22 cellular contexts compared by ENCODE assay signal in genomic region chr1:201870397-201870796, GRCh38.
"Had no signal": no experiment of that assay in that cellular context is flagged by ENCODE, and none has a peak within 500 bp of the region (broad histone marks: within the 10 kb centered on the region; RNA-seq: fewer than 3 reads in every experiment).

No MANE protein-coding gene starts in this region.

- DNase-seq: activated CD4-positive, alpha-beta memory T cell treated with anti-CD3 and anti-CD28 coated beads for 36 hours; activated CD4-positive, alpha-beta T cell treated with anti-CD3 and anti-CD28 coated beads for 4 hours; activated CD8-positive, alpha-beta memory T cell treated with anti-CD3 and anti-CD28 coated beads, Interleukin-2, amount 10 ng/mL, durations not matched to agents 7 days and 5 days; activated naive CD4-positive, alpha-beta T cell treated with Interleukin-2 at 50 U/mL for 16 hours; activated naive CD8-positive, alpha-beta T cell treated with anti-CD3 and anti-CD28 coated beads, Interleukin-2, amount 10 ng/mL, durations not matched to agents 7 days and 5 days; erythroblast; foreskin keratinocyte; left lung; midbrain; occipital lobe; stimulated activated CD4-positive, alpha-beta T cell treated with anti-CD3 and anti-CD28 coated beads, Interleukin-15, amount 100 ng/mL, for 24 hours; stimulated activated CD4-positive, alpha-beta T cell treated with anti-CD3 and anti-CD28 coated beads, Interleukin-4, amount 100 ng/mL, for 1 hour; stimulated activated naive CD8-positive, alpha-beta T cell treated with anti-CD3 and anti-CD28 coated beads, Interleukin-15, amount 100 ng/mL, for 72 hours; SW 1271; upper lobe of left lung had no signal

- H3K4me3 Mint-ChIP-seq: activated CD4-positive, alpha-beta memory T cell treated with anti-CD3 and anti-CD28 coated beads for 36 hours; activated CD8-positive, alpha-beta memory T cell treated with anti-CD3 and anti-CD28 coated beads, Interleukin-2, amount 10 ng/mL, durations not matched to agents 7 days and 5 days; activated naive CD8-positive, alpha-beta T cell treated with anti-CD3 and anti-CD28 coated beads, Interleukin-2, amount 10 ng/mL, durations not matched to agents 7 days and 5 days; nephron; stimulated activated naive CD8-positive, alpha-beta T cell treated with anti-CD3 and anti-CD28 coated beads, Interleukin-15, amount 100 ng/mL, for 72 hours; WTC11 had no signal

- H3K9me3 Mint-ChIP-seq: activated CD4-positive, alpha-beta memory T cell treated with anti-CD3 and anti-CD28 coated beads for 36 hours; activated naive CD8-positive, alpha-beta T cell treated with anti-CD3 and anti-CD28 coated beads, Interleukin-2, amount 10 ng/mL, durations not matched to agents 7 days and 5 days; nephron; stimulated activated naive CD8-positive, alpha-beta T cell treated with anti-CD3 and anti-CD28 coated beads, Interleukin-15, amount 100 ng/mL, for 72 hours; WTC11 had no signal

- H3K27ac Mint-ChIP-seq: activated CD4-positive, alpha-beta memory T cell treated with anti-CD3 and anti-CD28 coated beads for 36 hours; activated CD8-positive, alpha-beta memory T cell treated with anti-CD3 and anti-CD28 coated beads, Interleukin-2, amount 10 ng/mL, durations not matched to agents 7 days and 5 days; activated naive CD8-positive, alpha-beta T cell treated with anti-CD3 and anti-CD28 coated beads, Interleukin-2, amount 10 ng/mL, durations not matched to agents 7 days and 5 days; nephron; progenitor cell of endocrine pancreas; WTC11 had no signal

- H3K27me3 ChIP-seq: foreskin keratinocyte, hepatocyte, left lung, right atrium auricular region, upper lobe of left lung had no signal

- H3K79me2 ChIP-seq: hepatocyte had no signal

- H3K27me3 Mint-ChIP-seq: activated CD4-positive, alpha-beta memory T cell treated with anti-CD3 and anti-CD28 coated beads for 36 hours; activated CD8-positive, alpha-beta memory T cell treated with anti-CD3 and anti-CD28 coated beads, Interleukin-2, amount 10 ng/mL, durations not matched to agents 7 days and 5 days; activated naive CD8-positive, alpha-beta T cell treated with anti-CD3 and anti-CD28 coated beads, Interleukin-2, amount 10 ng/mL, durations not matched to agents 7 days and 5 days; progenitor cell of endocrine pancreas; stimulated activated naive CD8-positive, alpha-beta T cell treated with anti-CD3 and anti-CD28 coated beads, Interleukin-15, amount 100 ng/mL, for 72 hours had no signal

- H3K9me3 ChIP-seq: left lung, right atrium auricular region, upper lobe of left lung had no signal

- H3K4me1 Mint-ChIP-seq: activated naive CD8-positive, alpha-beta T cell treated with anti-CD3 and anti-CD28 coated beads, Interleukin-2, amount 10 ng/mL, durations not matched to agents 7 days and 5 days; nephron; stimulated activated naive CD8-positive, alpha-beta T cell treated with anti-CD3 and anti-CD28 coated beads, Interleukin-15, amount 100 ng/mL, for 72 hours; WTC11 had no signal

- H3K4me1 ChIP-seq: foreskin keratinocyte, right atrium auricular region, upper lobe of left lung had no signal

- H3K4me3 ChIP-seq: coronary artery, hepatocyte, left lung, right atrium auricular region, skin epidermis, upper lobe of left lung had no signal

- ATAC-seq: activated CD8-positive, alpha-beta memory T cell treated with anti-CD3 and anti-CD28 coated beads, Interleukin-2, amount 10 ng/mL, durations not matched to agents 7 days and 5 days; foreskin keratinocyte; left lung; stimulated activated naive CD8-positive, alpha-beta T cell treated with anti-CD3 and anti-CD28 coated beads, Interleukin-15, amount 100 ng/mL, for 72 hours; WTC11 had no signal

- H2AFZ ChIP-seq: hepatocyte had no signal

- H3K27ac ChIP-seq: coronary artery, foreskin keratinocyte, hepatocyte, left lung, right atrium auricular region, skin epidermis, upper lobe of left lung had no signal

- H3K4me2 ChIP-seq: hepatocyte had no signal
